In the genomic region with DNA sequence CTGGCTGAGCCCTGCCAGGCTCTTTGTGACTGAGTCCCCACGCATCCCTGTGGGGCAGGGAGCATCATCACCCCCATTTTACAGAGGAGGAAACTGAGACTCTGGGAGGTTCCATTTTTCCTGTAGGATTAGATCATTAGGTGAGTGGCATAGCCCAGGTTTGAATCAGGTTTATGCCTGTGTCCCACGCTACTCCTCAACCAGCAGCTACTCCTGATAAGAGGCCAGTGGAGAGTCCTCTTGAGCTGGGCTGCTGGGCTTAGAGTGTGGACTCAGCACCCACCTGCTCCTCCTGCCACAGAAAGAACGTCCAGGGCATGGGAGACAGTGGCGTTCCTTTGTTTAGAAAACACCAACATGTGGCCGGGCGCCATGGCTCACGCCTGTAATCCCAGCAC, we compare ENCODE assay signal across 18 cellular contexts. TPM values are rescaled to one million over a fixed set of nuclear protein-coding genes. Genes with fewer than 3 reads are reported as not detected.
"Had no signal": no experiment of that assay in that cellular context is flagged by ENCODE, and none has a peak within 500 bp of the region (broad histone marks: within the 10 kb centered on the region; RNA-seq: fewer than 3 reads in every experiment).

No MANE protein-coding gene starts in this region.

- DNase-seq: activated CD4-positive, alpha-beta T cell treated with anti-CD3 and anti-CD28 coated beads, Interleukin-2, amount 10 ng/mL, durations not matched to agents 7 days and 5 days; activated CD4-positive, CD25-positive, alpha-beta regulatory T cell; activated effector memory CD4-positive, alpha-beta T cell treated with Interleukin-2 at 50 U/mL for 16 hours; esophagus squamous epithelium; foreskin fibroblast; head of caudate nucleus; mucosa of descending colon; natural killer cell; stimulated activated naive CD4-positive, alpha-beta T cell treated with Interleukin-2 at 50 U/mL for 16 hours had no signal

- H3K4me3 Mint-ChIP-seq: activated CD4-positive, alpha-beta T cell treated with anti-CD3 and anti-CD28 coated beads, Interleukin-2, amount 10 ng/mL, durations not matched to agents 7 days and 5 days; natural killer cell; T-helper 1 cell treated with Interleukin-12 subunit alpha and Interleukin-12 subunit beta and Interleukin-4 antibody, amounts not matched to agents 30 μg/mL and 1 μg/mL, for 36 hours; type B pancreatic cell had no signal

- H3K27me3 ChIP-seq: ascending aorta, suprapubic skin had no signal

- H3K27ac ChIP-seq: ascending aorta, esophagus squamous epithelium, suprapubic skin had no signal

- H3K9me3 ChIP-seq: ascending aorta, esophagus squamous epithelium, mucosa of descending colon, suprapubic skin had no signal

- H3K4me2 ChIP-seq: smooth muscle cell had no signal

- ATAC-seq: natural killer cell had no signal

- H3K27ac Mint-ChIP-seq: activated CD4-positive, alpha-beta T cell treated with anti-CD3 and anti-CD28 coated beads, Interleukin-2, amount 10 ng/mL, durations not matched to agents 7 days and 5 days; progenitor cell of endocrine pancreas; type B pancreatic cell had no signal

- H3K4me1 ChIP-seq: ascending aorta, esophagus squamous epithelium, suprapubic skin had no signal

- FAIRE-seq: bronchial epithelial cell, islet of Langerhans, TTC549 had no signal

- H3K36me3 Mint-ChIP-seq: natural killer cell, type B pancreatic cell had no signal

- H3K4me3 ChIP-seq: ascending aorta, esophagus squamous epithelium, mucosa of descending colon, smooth muscle cell, suprapubic skin had no signal

- H3K27me3 Mint-ChIP-seq: activated CD4-positive, alpha-beta T cell treated with anti-CD3 and anti-CD28 coated beads, Interleukin-2, amount 10 ng/mL, durations not matched to agents 7 days and 5 days had no signal

- H3K9me3 Mint-ChIP-seq: activated CD4-positive, alpha-beta T cell treated with anti-CD3 and anti-CD28 coated beads, Interleukin-2, amount 10 ng/mL, durations not matched to agents 7 days and 5 days; natural killer cell; T-helper 1 cell treated with Interleukin-12 subunit alpha and Interleukin-12 subunit beta and Interleukin-4 antibody, amounts not matched to agents 30 μg/mL and 1 μg/mL, for 36 hours; type B pancreatic cell had no signal

RNA-seq across cellular contexts. Expression of a gene that starts 30.7 kb away (rescaled TPM):
- total RNA-seq: progenitor cell of endocrine pancreas had no signal
